17 cellular contexts compared by ENCODE assay signal in genomic region chr7:26562841-26563240, GRCh38.
DNase-seq lines count a peak whose midpoint lies in the region; TF ChIP-seq lines count a peak whose summit lies in the region.
"Had no signal": no experiment of that assay in that cellular context is flagged by ENCODE, and none has a peak within 500 bp of the region (broad histone marks: within the 10 kb centered on the region; RNA-seq: fewer than 3 reads in every experiment).

No MANE protein-coding gene starts in this region.

- no peak overlapping the region for H3K27ac ChIP-seq in PC-9

- peaks cover 20% of the 10 kb centered on the region for H3K4me1 Mint-ChIP-seq in mesothelial cell of epicardium
- H3K4me1 Mint-ChIP-seq: CD8-positive, alpha-beta memory T cell had no signal

- H3K27me3 Mint-ChIP-seq in mesothelial cell of epicardium (ENCODE audit: low read depth) = peaks cover 19% of the 10 kb centered on the region

- no peaks in the 10 kb centered on the region for H3K36me3 Mint-ChIP-seq in mesothelial cell of epicardium
- H3K36me3 Mint-ChIP-seq: CD8-positive, alpha-beta memory T cell had no signal

- POLR2A ChIA-PET in PC-9 (lab: Charles Lee; ENCODE audit: unreplicated experiment) = no interaction called here

- no peaks in the 10 kb centered on the region for H3K79me2 ChIP-seq in PC-9 (ENCODE audit: low read depth)

- no peaks in the 10 kb centered on the region for H4K20me1 ChIP-seq in PC-9 (ENCODE audit: insufficient read depth)

- no TSS peak for BruUV-seq in PC-9 (replicated peaks; lab: Mats Ljungman, UMichigan)

- no peak overlapping the region for H3K4me2 ChIP-seq in PC-9

- H3K4me1 ChIP-seq in PC-9 (replicated peaks; ENCODE audit: insufficient read depth) = peaks cover 8% of the 10 kb centered on the region

- no peaks in the 10 kb centered on the region for H3K9me3 ChIP-seq in PC-9 (ENCODE audit: insufficient read depth, low read depth)

- peaks cover 1% of the 10 kb centered on the region for H3K9me3 Mint-ChIP-seq in mesothelial cell of epicardium
- H3K9me3 Mint-ChIP-seq: CD8-positive, alpha-beta memory T cell had no signal

- no peak overlapping the region for H3K4me3 Mint-ChIP-seq in mesothelial cell of epicardium
- H3K4me3 Mint-ChIP-seq: CD8-positive, alpha-beta memory T cell had no signal

- H2AFZ ChIP-seq in PC-9 = no peak overlapping the region

- no peak overlapping the region for H3K4me3 ChIP-seq in GM06990 (replicated peaks; ENCODE audit: low read depth, low read length)
- H3K4me3 ChIP-seq in HFF-Myc (replicated peaks; ENCODE audit: low read depth, low read length) = no peak overlapping the region
- no peak overlapping the region for H3K4me3 ChIP-seq in PC-9
- H3K4me3 ChIP-seq: GM12878 had no signal

- peak; percentile 13 for TF ChIP-seq CTCF in GM06990 (IDR thresholded peaks at IDR 0.05; ENCODE audit: insufficient read depth, low read length, poor library complexity, severe bottlenecking)
- peak; percentile 19 for TF ChIP-seq CTCF in HFF-Myc (IDR thresholded peaks at IDR 0.05; ENCODE audit: low read depth, low read length, missing control alignments)
- peak; percentile 43 for TF ChIP-seq CTCF in PC-9 (conservative IDR thresholded peaks at IDR 0.05)
- TF ChIP-seq CTCF in mesothelial cell of epicardium (IDR thresholded peaks at IDR 0.05; ENCODE audit: unreplicated experiment) = peak; percentile 27

- DNase-seq in GM06990 (ENCODE audit: extremely low read depth, insufficient read length) (no peak), HFF-Myc (ENCODE audit: extremely low read depth, low read depth) (no peak), PC-9 (no peak), mesothelial cell of epicardium (ENCODE audit: low spot score in 2 of 2, unreplicated experiment in 2 of 2) (no peak), SHP77 treated with DMSO at 0.1 percent for 48 hours (lab: John Stamatoyannopoulos, UW) (no peak), NCI-H82 treated with DMSO at 0.1 percent for 48 hours (lab: John Stamatoyannopoulos, UW; ENCODE audit: unreplicated experiment) (no peak), DMS 273 (lab: John Stamatoyannopoulos, UW; ENCODE audit: unreplicated experiment) (no peak)
- DNase-seq: CD8-positive, alpha-beta memory T cell; EL; GOT3; Karpas-422; NCI-H1436; NCI-H2081; NCI-H524; SHP77; SW 1271 had no signal

- no peaks in the 10 kb centered on the region for H3K9me2 ChIP-seq in PC-9 (ENCODE audit: insufficient read depth)

- no peaks in the 10 kb centered on the region for H3F3A ChIP-seq in PC-9 (ENCODE audit: insufficient read depth, low read depth)

- CTCF ChIA-PET in PC-9 (lab: Charles Lee) = no interaction called here

- intact Hi-C loops in PC-9 (cut with micrococcal nuclease; ENCODE audit: unreplicated experiment) = no loop called here

- H3K27ac Mint-ChIP-seq in mesothelial cell of epicardium = no peak overlapping the region
- H3K27ac Mint-ChIP-seq: CD8-positive, alpha-beta memory T cell had no signal

- H3K27me3 ChIP-seq in GM06990 (replicated peaks; ENCODE audit: control insufficient read depth, insufficient read depth, low read length) (no peaks in the 10 kb centered on the region), PC-9 (ENCODE audit: insufficient read depth, low read depth) (no peaks in the 10 kb centered on the region)

- H3K36me3 ChIP-seq in GM06990 (ENCODE audit: control insufficient read depth, insufficient read depth, low read length) (no peaks in the 10 kb centered on the region), PC-9 (ENCODE audit: low read depth) (no peaks in the 10 kb centered on the region)
